Comparison of ENCODE assay signal across 24 cellular contexts in genomic region chr19:10255358-10255757, GRCh38. TPM values are rescaled to one million over a fixed set of nuclear protein-coding genes. Genes with fewer than 3 reads are reported as not detected.
DNase-seq lines count a peak whose midpoint lies in the region; ATAC-seq, FAIRE-seq and TF ChIP-seq lines count a peak whose summit lies in the region.
"Had no signal": no experiment of that assay in that cellular context is flagged by ENCODE, and none has a peak within 500 bp of the region (broad histone marks: within the 10 kb centered on the region; RNA-seq: fewer than 3 reads in every experiment).

No MANE protein-coding gene starts in this region.

- intact Hi-C loops in activated CD4-positive, alpha-beta T cell treated with anti-CD3 and anti-CD28 coated beads for 36 hours (cut with DNase I, micrococcal nuclease) = loop anchor here (5.0 to 10.0 kb wide), 2 partner anchors 77 to 1119 kb away; partner anchors contain the start of genes RAVER1 (in 1 of the 2) and SWSAP1 (in 1 of the 2)
- intact Hi-C loops in K562 (cut with micrococcal nuclease) (no loop called here), thyroid gland (cut with DNase I) (loop anchor here (10.0 kb wide), 2 partner anchors 141 to 321 kb away; partner anchors contain the start of genes EIF3G, OLFM2 and P2RY11)

- peaks cover 9 to 61% of the 10 kb centered on the region in 2 experiments; a peak in 4 of 5 replicates for H3K4me1 ChIP-seq in K562 (replicated peaks in 1 of 2; ENCODE audit: control insufficient read depth in 2 of 2, insufficient read depth in 2 of 2, low read length in 2 of 2)
- H3K4me1 ChIP-seq in thyroid gland = peaks cover 15 to 22% of the 10 kb centered on the region in 2 donors
- H3K4me1 ChIP-seq: HAP-1 had no signal

- no peak for TF ChIP-seq POLR2A in K562 (conservative IDR thresholded peaks at IDR 0.05)
- TF ChIP-seq POLR2A in thyroid gland (IDR thresholded peaks at IDR 0.05) = no peak

- H3K9me1 ChIP-seq in K562 (ENCODE audit: control insufficient read depth, insufficient read depth, low read length) = no peaks in the 10 kb centered on the region

- TF ChIP-seq RAD21 in K562 (CRISPR knock-in tag; conservative IDR thresholded peaks at IDR 0.05 in 1 of 2, IDR thresholded peaks at IDR 0.05 in 1 of 2) = no peak

- H3K79me2 ChIP-seq in K562 (ENCODE audit: control insufficient read depth, insufficient read depth, low read length) = peaks cover 28% of the 10 kb centered on the region

- no peak overlapping the region for H3K4me3 ChIP-seq in K562
- no peak overlapping the region for H3K4me3 ChIP-seq in thyroid gland (replicated peaks in 1 of 3)
- H3K4me3 ChIP-seq: BLaER1 treated with 17β-estradiol and CSF1 and Interleukin-3, amounts not matched to agents 10 nM and 100 nM; GM23338; HAP-1 had no signal

- TSS peak; percentile 13 for BruUV-seq in K562 (replicated peaks; lab: Mats Ljungman, UMichigan)

- WGBS in K562 (ENCODE audit: insufficient coverage, low coverage, missing lambda C conversion rate) = 96% methylated on average over 2 of the region's 2 CpGs
- WGBS in thyroid gland, 2 donors = 94 to 100% methylated on average over 2 of the region's 2 CpGs

- H3K4me3 Mint-ChIP-seq in activated CD4-positive, alpha-beta T cell treated with anti-CD3 and anti-CD28 coated beads for 36 hours = no peak overlapping the region
- H3K4me3 Mint-ChIP-seq in stimulated activated naive CD8-positive, alpha-beta T cell treated with anti-CD3 and anti-CD28 coated beads, Interleukin-15, Interleukin-2, amounts not matched to agents 100 ng/mL and 50 ng/mL, for 24 hours = no peak overlapping the region
- H3K4me3 Mint-ChIP-seq in stimulated activated naive CD8-positive, alpha-beta T cell treated with anti-CD3 and anti-CD28 coated beads, Interleukin-15, amount 100 ng/mL, for 72 hours = no peak overlapping the region
- H3K4me3 Mint-ChIP-seq: GM23338 had no signal

- CTCF ChIA-PET in activated CD4-positive, alpha-beta T cell treated with anti-CD3 and anti-CD28 coated beads for 36 hours (lab: Charles Lee) = interaction anchor here (0.7 kb wide), 1 partner anchor 218 kb away, joined by 4 read pairs; no protein-coding TSS in a partner anchor
- CTCF ChIA-PET in K562 (lab: Yijun Ruan, JAX; ENCODE audit: low intra/inter-chr PET ratio) = interaction anchor here (0.7 kb wide), 1 partner anchor 381 kb away, joined by 3 read pairs; no protein-coding TSS in a partner anchor

- no peak for ATAC-seq in activated CD4-positive, alpha-beta T cell treated with anti-CD3 and anti-CD28 coated beads for 36 hours
- ATAC-seq in stimulated activated naive CD8-positive, alpha-beta T cell treated with anti-CD3 and anti-CD28 coated beads, Interleukin-15, amount 100 ng/mL, for 72 hours = no peak
- ATAC-seq in K562 (no peak), GM18873 (IDR thresholded peaks at IDR 0.05; ENCODE audit: low FRiP score, unreplicated experiment) (no peak)
- ATAC-seq: GM23338, Panc1, SK-N-SH treated with all-trans-retinoic acid at 6 μM for 48 hours had no signal

- peak overlapping the region; percentile 35 for H3K27ac Mint-ChIP-seq in activated CD4-positive, alpha-beta T cell treated with anti-CD3 and anti-CD28 coated beads for 36 hours
- peak overlapping the region; percentile 38 for H3K27ac Mint-ChIP-seq in stimulated activated naive CD8-positive, alpha-beta T cell treated with anti-CD3 and anti-CD28 coated beads, Interleukin-15, Interleukin-2, amounts not matched to agents 100 ng/mL and 50 ng/mL, for 24 hours
- no peak overlapping the region for H3K27ac Mint-ChIP-seq in stimulated activated naive CD8-positive, alpha-beta T cell treated with anti-CD3 and anti-CD28 coated beads, Interleukin-15, amount 100 ng/mL, for 72 hours
- H3K27ac Mint-ChIP-seq: GM23338 had no signal

- no peak for FAIRE-seq in K562 (lab: Jason Lieb, UNC)

- no peak overlapping the region for H2AFZ ChIP-seq in K562 (ENCODE audit: low read depth, low read length)
- H2AFZ ChIP-seq: GM23338 had no signal

- H3K36me3 Mint-ChIP-seq in activated CD4-positive, alpha-beta T cell treated with anti-CD3 and anti-CD28 coated beads for 36 hours (ENCODE audit: low read depth) = peaks cover 64% of the 10 kb centered on the region
- peaks cover 50% of the 10 kb centered on the region for H3K36me3 Mint-ChIP-seq in stimulated activated naive CD8-positive, alpha-beta T cell treated with anti-CD3 and anti-CD28 coated beads, Interleukin-15, Interleukin-2, amounts not matched to agents 100 ng/mL and 50 ng/mL, for 24 hours (ENCODE audit: low read depth)

- DNase-seq in activated CD4-positive, alpha-beta T cell treated with anti-CD3 and anti-CD28 coated beads for 36 hours = no peak
- DNase-seq in activated CD4-positive, alpha-beta T cell treated with anti-CD3 and anti-CD28 coated beads, Interleukin-2, amount 50 U/mL, for 1 hour = no peak
- DNase-seq in stimulated activated naive CD8-positive, alpha-beta T cell treated with anti-CD3 and anti-CD28 coated beads, Interleukin-15, amount 100 ng/mL, for 72 hours = no peak
- no peak for DNase-seq in K562 (ENCODE audit: extremely low read depth in 1 of 4, low spot score in 3 of 4)
- DNase-seq in thyroid gland = no peak
- no peak for DNase-seq in NCI-H1436 treated with DMSO at 0.1 percent for 48 hours (lab: John Stamatoyannopoulos, UW)
- DNase-seq: ACHN, DMS79, IMR-90, NCI-H1105 treated with DMSO at 0.1 percent for 48 hours, NCI-H1694, NCI-H2081, NCI-H2171, NCI-H345, NCI-H524 treated with DMSO at 0.1 percent for 48 hours, NCI-H82 had no signal

- TF ChIP-seq EP300 in K562 (IDR thresholded peaks at IDR 0.05; ENCODE audit: low read length) = no peak

- H3K9me3 ChIP-seq in K562 (replicated peaks; ENCODE audit: control insufficient read depth, insufficient read depth, low read depth, low read length) (no peaks in the 10 kb centered on the region), thyroid gland (no peaks in the 10 kb centered on the region)
- H3K9me3 ChIP-seq: BLaER1 treated with 17β-estradiol and CSF1 and Interleukin-3, amounts not matched to agents 10 nM and 100 nM; HAP-1 had no signal

- no peaks in the 10 kb centered on the region for H3K27me3 Mint-ChIP-seq in activated CD4-positive, alpha-beta T cell treated with anti-CD3 and anti-CD28 coated beads for 36 hours
- no peaks in the 10 kb centered on the region for H3K27me3 Mint-ChIP-seq in stimulated activated naive CD8-positive, alpha-beta T cell treated with anti-CD3 and anti-CD28 coated beads, Interleukin-15, Interleukin-2, amounts not matched to agents 100 ng/mL and 50 ng/mL, for 24 hours
- no peaks in the 10 kb centered on the region for H3K27me3 Mint-ChIP-seq in stimulated activated naive CD8-positive, alpha-beta T cell treated with anti-CD3 and anti-CD28 coated beads, Interleukin-15, amount 100 ng/mL, for 72 hours

- H4K20me1 ChIP-seq in K562 (replicated peaks; ENCODE audit: control insufficient read depth, insufficient read depth, low read length) = no peaks in the 10 kb centered on the region; the same call in 1 of the 2 replicates

- TF ChIP-seq CTCF in K562 (IDR thresholded peaks at IDR 0.05 in 2 of 3, conservative IDR thresholded peaks at IDR 0.05 in 1 of 3; ENCODE audit: insufficient read depth in 2 of 3, low read depth in 1 of 3, low read length in 3 of 3) (no peak), thyroid gland (IDR thresholded peaks at IDR 0.05) (no peak)

- POLR2A ChIA-PET in activated CD4-positive, alpha-beta T cell treated with anti-CD3 and anti-CD28 coated beads for 36 hours (lab: Charles Lee) = no interaction called here
- POLR2A ChIA-PET in K562 (lab: Yijun Ruan, JAX) = no interaction called here

- H3K9me3 Mint-ChIP-seq in activated CD4-positive, alpha-beta T cell treated with anti-CD3 and anti-CD28 coated beads for 36 hours (ENCODE audit: low read depth) = no peaks in the 10 kb centered on the region
- no peaks in the 10 kb centered on the region for H3K9me3 Mint-ChIP-seq in stimulated activated naive CD8-positive, alpha-beta T cell treated with anti-CD3 and anti-CD28 coated beads, Interleukin-15, Interleukin-2, amounts not matched to agents 100 ng/mL and 50 ng/mL, for 24 hours
- H3K9me3 Mint-ChIP-seq in stimulated activated naive CD8-positive, alpha-beta T cell treated with anti-CD3 and anti-CD28 coated beads, Interleukin-15, amount 100 ng/mL, for 72 hours = no peaks in the 10 kb centered on the region

- peaks cover 35% of the 10 kb centered on the region for H3K4me1 Mint-ChIP-seq in activated CD4-positive, alpha-beta T cell treated with anti-CD3 and anti-CD28 coated beads for 36 hours
- H3K4me1 Mint-ChIP-seq in stimulated activated naive CD8-positive, alpha-beta T cell treated with anti-CD3 and anti-CD28 coated beads, Interleukin-15, Interleukin-2, amounts not matched to agents 100 ng/mL and 50 ng/mL, for 24 hours (ENCODE audit: low read depth) = peaks cover 42% of the 10 kb centered on the region
- H3K4me1 Mint-ChIP-seq in stimulated activated naive CD8-positive, alpha-beta T cell treated with anti-CD3 and anti-CD28 coated beads, Interleukin-15, amount 100 ng/mL, for 72 hours = peaks cover 72% of the 10 kb centered on the region

- H3K27ac ChIP-seq in K562 (ENCODE audit: extremely low read depth, low read depth, low read length) (no peak overlapping the region), thyroid gland (no peak overlapping the region)
- H3K27ac ChIP-seq: 22Rv1; BLaER1 treated with 17β-estradiol and CSF1 and Interleukin-3, amounts not matched to agents 10 nM and 100 nM had no signal

- H3K27me3 ChIP-seq in K562 (ENCODE audit: control insufficient read depth in 2 of 2, insufficient read depth in 2 of 2, low read length in 2 of 2) (no peaks in the 10 kb centered on the region), thyroid gland (no peaks in the 10 kb centered on the region)
- H3K27me3 ChIP-seq: BLaER1 treated with 17β-estradiol and CSF1 and Interleukin-3, amounts not matched to agents 10 nM and 100 nM had no signal

- no peak overlapping the region for H3K4me2 ChIP-seq in K562 (ENCODE audit: insufficient read depth, low read length)
- H3K4me2 ChIP-seq: BLaER1 treated with 17β-estradiol and CSF1 and Interleukin-3, amounts not matched to agents 10 nM and 100 nM; GM23338 had no signal

- H3K36me3 ChIP-seq in K562 (ENCODE audit: control insufficient read depth, insufficient read depth, low read length) = peaks cover 60% of the 10 kb centered on the region
- H3K36me3 ChIP-seq in thyroid gland = peaks cover 25 to 27% of the 10 kb centered on the region in 2 donors

- in situ Hi-C loops in K562 (cut with MboI) = no loop called here

- H3K9ac ChIP-seq in K562 (ENCODE audit: insufficient read depth in 1 of 2, low read depth in 2 of 2, low read length in 2 of 2) = no peak overlapping the region; a peak in 1 of 4 replicates
- H3K9ac ChIP-seq: BLaER1 treated with 17β-estradiol and CSF1 and Interleukin-3, amounts not matched to agents 10 nM and 100 nM had no signal

RNA-seq across cellular contexts. Expression of gene MRPL4, which starts 3.3 kb away (rescaled TPM):
- total RNA-seq in activated CD4-positive, alpha-beta T cell treated with anti-CD3 and anti-CD28 coated beads for 36 hours = 100 to 1,000 TPM; 130 to 140 TPM
- total RNA-seq in K562 (2011; cell fraction: chromatin; rRNA removed; ENCODE audit: low replicate concordance) = 75.4 and 154 TPM in 2 replicates
- 118 and 119 TPM in 2 replicates for total RNA-seq in K562 (2011; cell fraction: nucleolus; rRNA removed)
- total RNA-seq in K562 (2011; cell fraction: nucleoplasm; rRNA removed) = 109 and 125 TPM in 2 replicates
- total RNA-seq in K562 (2014; rRNA removed) (239 and 297 TPM in 2 replicates), K562 (2014; rRNA removed; fragmentation: Illumina TruSeq; extraction: Trizol) (12.3 and 20.8 TPM in 2 replicates), K562 (2015; rRNA removed; fragmentation: Illumina TruSeq; extraction: Trizol) (64.9 and 69.9 TPM in 2 replicates), K562 (2021) (198 and 204 TPM in 2 replicates), thyroid gland (10 to 100 TPM; 36.1 to 81.7 (median 54.9) TPM)
- polyA plus RNA-seq in K562 (2011; rRNA removed) (44.2 and 64.0 TPM in 2 replicates), K562 (2014; fragmentation: Illumina TruSeq; extraction: Trizol) (71.2 and 153 TPM in 2 replicates), K562 (2014; fragmentation: Nextera tagmentation; extraction: Ambion mirVana) (1 to 10 TPM; 1.4 to 5.0 TPM), K562 (2014; rRNA removed) (178 and 184 TPM in 2 replicates)
- 115 and 258 TPM in 2 replicates for polyA plus RNA-seq in K562 (2011; cell fraction: cytosol; rRNA removed)
- 132 and 192 TPM in 2 replicates for polyA plus RNA-seq in K562 (2011; cell fraction: nucleus; rRNA removed)
- polyA plus RNA-seq in K562 (2012) = 125 and 156 TPM in 2 replicates
- polyA minus RNA-seq in K562 (2011; rRNA and poly(A)+ RNA removed) = 17.9 and 18.5 TPM in 2 replicates
- 40.0 and 52.5 TPM in 2 replicates for polyA minus RNA-seq in K562 (2011; cell fraction: cytosol; rRNA and poly(A)+ RNA removed)
- 25.0 and 33.0 TPM in 2 replicates for polyA minus RNA-seq in K562 (2011; cell fraction: nucleus; rRNA and poly(A)+ RNA removed)

RNA-seq across cellular contexts. Expression of gene ICAM1, which starts 15.6 kb away (rescaled TPM):
- total RNA-seq in activated CD4-positive, alpha-beta T cell treated with anti-CD3 and anti-CD28 coated beads for 36 hours = 10 to 100 TPM; 27.9 to 30.9 TPM
- 41.5 and 107 TPM in 2 replicates for total RNA-seq in K562 (2011; cell fraction: chromatin; rRNA removed; ENCODE audit: low replicate concordance)
- 83.4 and 99.6 TPM in 2 replicates for total RNA-seq in K562 (2011; cell fraction: nucleolus; rRNA removed)
- 76.3 and 76.6 TPM in 2 replicates for total RNA-seq in K562 (2011; cell fraction: nucleoplasm; rRNA removed)
- total RNA-seq in K562 (2014; rRNA removed) (17.4 and 26.0 TPM in 2 replicates), K562 (2014; rRNA removed; fragmentation: Illumina TruSeq; extraction: Trizol) (11.9 and 12.1 TPM in 2 replicates), K562 (2015; rRNA removed; fragmentation: Illumina TruSeq; extraction: Trizol) (23.6 and 24.1 TPM in 2 replicates), K562 (2021) (22.3 and 22.6 TPM in 2 replicates), thyroid gland (10 to 100 TPM in 3 of 4 donors, 1 to 10 TPM in 1; 8.1 to 37.6 (median 19.7) TPM)
- polyA plus RNA-seq in K562 (2011; rRNA removed) (13.1 and 21.4 TPM in 2 replicates), K562 (2014; fragmentation: Illumina TruSeq; extraction: Trizol) (24.4 and 29.9 TPM in 2 replicates), K562 (2014; fragmentation: Nextera tagmentation; extraction: Ambion mirVana) (1 to 10 TPM; 2.3 to 2.4 TPM), K562 (2014; rRNA removed) (13.4 TPM in 2 replicates)
- polyA plus RNA-seq in K562 (2011; cell fraction: cytosol; rRNA removed) = 20.2 and 23.1 TPM in 2 replicates
- polyA plus RNA-seq in K562 (2011; cell fraction: nucleus; rRNA removed) = 17.5 and 30.7 TPM in 2 replicates
- polyA plus RNA-seq in K562 (2012) = 22.4 and 63.2 TPM in 2 replicates
- polyA minus RNA-seq in K562 (2011; rRNA and poly(A)+ RNA removed) = 19.6 and 21.5 TPM in 2 replicates
- 21.5 and 23.8 TPM in 2 replicates for polyA minus RNA-seq in K562 (2011; cell fraction: cytosol; rRNA and poly(A)+ RNA removed)
- polyA minus RNA-seq in K562 (2011; cell fraction: nucleus; rRNA and poly(A)+ RNA removed) = 13.8 and 17.4 TPM in 2 replicates

RNA-seq across cellular contexts. Expression of gene S1PR2, which starts 24.2 kb away (rescaled TPM):
- 1 to 10 TPM; 8.1 to 9.0 TPM for total RNA-seq in activated CD4-positive, alpha-beta T cell treated with anti-CD3 and anti-CD28 coated beads for 36 hours
- 6.5 and 16.7 TPM in 2 replicates for total RNA-seq in K562 (2011; cell fraction: chromatin; rRNA removed; ENCODE audit: low replicate concordance)
- total RNA-seq in K562 (2011; cell fraction: nucleolus; rRNA removed) = 14.1 and 14.8 TPM in 2 replicates
- total RNA-seq in K562 (2011; cell fraction: nucleoplasm; rRNA removed) = 9.9 and 11.3 TPM in 2 replicates
- total RNA-seq in K562 (2014; rRNA removed) = 2.0 and 2.5 TPM in 2 replicates
- 1.3 and 1.5 TPM in 2 replicates for total RNA-seq in K562 (2014; rRNA removed; fragmentation: Illumina TruSeq; extraction: Trizol)
- total RNA-seq in K562 (2015; rRNA removed; fragmentation: Illumina TruSeq; extraction: Trizol) = 1.9 and 2.0 TPM in 2 replicates
- total RNA-seq in K562 (2021) = 3.8 and 3.9 TPM in 2 replicates
- 1.5 and 2.1 TPM in 2 replicates for polyA plus RNA-seq in K562 (2011; rRNA removed)
- polyA plus RNA-seq in K562 (2011; cell fraction: cytosol; rRNA removed) = 2.7 and 4.7 TPM in 2 replicates
- polyA plus RNA-seq in K562 (2011; cell fraction: nucleus; rRNA removed) = 2.1 and 2.9 TPM in 2 replicates
- 1.1 and 1.2 TPM in 2 replicates for polyA plus RNA-seq in K562 (2012)
- 1.6 TPM in 2 replicates for polyA plus RNA-seq in K562 (2014; fragmentation: Illumina TruSeq; extraction: Trizol)
- polyA plus RNA-seq in K562 (2014; fragmentation: Nextera tagmentation; extraction: Ambion mirVana) = 1 to 10 TPM; 1.9 to 2.2 TPM
- polyA plus RNA-seq in K562 (2014; rRNA removed) = 1.9 and 2.0 TPM in 2 replicates
- polyA minus RNA-seq in K562 (2011; rRNA and poly(A)+ RNA removed) = 2.5 and 3.3 TPM in 2 replicates
- polyA minus RNA-seq in K562 (2011; cell fraction: cytosol; rRNA and poly(A)+ RNA removed) = 3.3 and 3.4 TPM in 2 replicates
- 1.6 and 2.2 TPM in 2 replicates for polyA minus RNA-seq in K562 (2011; cell fraction: nucleus; rRNA and poly(A)+ RNA removed)
- 1 to 10 TPM; 3.6 to 9.8 (median 5.3) TPM for total RNA-seq in thyroid gland

RNA-seq across cellular contexts. Expression of gene ICAM4, which starts 31.4 kb away (rescaled TPM):
- under 1 TPM; 0.23 to 0.46 TPM for total RNA-seq in activated CD4-positive, alpha-beta T cell treated with anti-CD3 and anti-CD28 coated beads for 36 hours
- total RNA-seq in K562 (2011; cell fraction: chromatin; rRNA removed; ENCODE audit: low replicate concordance) = 14.7 and 49.5 TPM in 2 replicates
- 93.9 and 101 TPM in 2 replicates for total RNA-seq in K562 (2011; cell fraction: nucleolus; rRNA removed)
- 52.0 and 56.5 TPM in 2 replicates for total RNA-seq in K562 (2011; cell fraction: nucleoplasm; rRNA removed)
- 86.1 and 93.8 TPM in 2 replicates for total RNA-seq in K562 (2014; rRNA removed)
- total RNA-seq in K562 (2014; rRNA removed; fragmentation: Illumina TruSeq; extraction: Trizol) = 18.9 and 20.3 TPM in 2 replicates
- total RNA-seq in K562 (2015; rRNA removed; fragmentation: Illumina TruSeq; extraction: Trizol) = 42.0 and 43.4 TPM in 2 replicates
- 62.6 and 65.5 TPM in 2 replicates for total RNA-seq in K562 (2021)
- 29.5 and 34.4 TPM in 2 replicates for polyA plus RNA-seq in K562 (2011; rRNA removed)
- polyA plus RNA-seq in K562 (2011; cell fraction: cytosol; rRNA removed) = 49.4 and 120 TPM in 2 replicates
- 11.2 and 16.0 TPM in 2 replicates for polyA plus RNA-seq in K562 (2011; cell fraction: nucleus; rRNA removed)
- 69.5 and 104 TPM in 2 replicates for polyA plus RNA-seq in K562 (2012)
- 21.0 and 45.3 TPM in 2 replicates for polyA plus RNA-seq in K562 (2014; fragmentation: Illumina TruSeq; extraction: Trizol)
- polyA plus RNA-seq in K562 (2014; fragmentation: Nextera tagmentation; extraction: Ambion mirVana) = 10 to 100 TPM; 14.1 to 29.6 TPM
- polyA plus RNA-seq in K562 (2014; rRNA removed) = 83.8 and 96.6 TPM in 2 replicates
- polyA minus RNA-seq in K562 (2011; rRNA and poly(A)+ RNA removed) = 5.9 and 9.1 TPM in 2 replicates
- polyA minus RNA-seq in K562 (2011; cell fraction: cytosol; rRNA and poly(A)+ RNA removed) = 18.7 and 19.2 TPM in 2 replicates
- polyA minus RNA-seq in K562 (2011; cell fraction: nucleus; rRNA and poly(A)+ RNA removed) = 13.2 and 16.6 TPM in 2 replicates
- under 1 TPM in 1 of 4 donors, not detected in 3; 0.44 TPM for total RNA-seq in thyroid gland

RNA-seq across cellular contexts. Expression of gene ICAM5, which starts 34.4 kb away (rescaled TPM):
- total RNA-seq in activated CD4-positive, alpha-beta T cell treated with anti-CD3 and anti-CD28 coated beads for 36 hours = 1 to 10 TPM; 1.9 TPM
- 152 and 610 TPM in 2 replicates for total RNA-seq in K562 (2011; cell fraction: chromatin; rRNA removed; ENCODE audit: low replicate concordance)
- 442 and 477 TPM in 2 replicates for total RNA-seq in K562 (2011; cell fraction: nucleolus; rRNA removed)
- 261 and 266 TPM in 2 replicates for total RNA-seq in K562 (2011; cell fraction: nucleoplasm; rRNA removed)
- total RNA-seq in K562 (2014; rRNA removed) (39.7 TPM in 2 replicates), K562 (2014; rRNA removed; fragmentation: Illumina TruSeq; extraction: Trizol) (1.7 and 3.7 TPM in 2 replicates), K562 (2015; rRNA removed; fragmentation: Illumina TruSeq; extraction: Trizol) (13.7 and 16.6 TPM in 2 replicates), K562 (2021) (69.7 and 89.5 TPM in 2 replicates), thyroid gland (1 to 10 TPM in 2 of 4 donors, not detected in 2; 1.0 to 1.6 TPM)
- polyA plus RNA-seq in K562 (2011; rRNA removed) (29.9 and 58.7 TPM in 2 replicates), K562 (2014; fragmentation: Illumina TruSeq; extraction: Trizol) (12.1 and 29.4 TPM in 2 replicates), K562 (2014; fragmentation: Nextera tagmentation; extraction: Ambion mirVana) (under 1 TPM; 0.10 to 0.11 TPM), K562 (2014; rRNA removed) (97.4 and 114 TPM in 2 replicates)
- polyA plus RNA-seq in K562 (2011; cell fraction: cytosol; rRNA removed) = 50.3 and 80.3 TPM in 2 replicates
- 748 and 1,281 TPM in 2 replicates for polyA plus RNA-seq in K562 (2011; cell fraction: nucleus; rRNA removed)
- 45.0 and 59.7 TPM in 2 replicates for polyA plus RNA-seq in K562 (2012)
- 4.9 and 6.5 TPM in 2 replicates for polyA minus RNA-seq in K562 (2011; rRNA and poly(A)+ RNA removed)
- polyA minus RNA-seq in K562 (2011; cell fraction: cytosol; rRNA and poly(A)+ RNA removed) = 19.6 and 29.4 TPM in 2 replicates
- polyA minus RNA-seq in K562 (2011; cell fraction: nucleus; rRNA and poly(A)+ RNA removed) = 91.7 and 98.6 TPM in 2 replicates

Comparison
In these comparisons a context has a peak if more than half of its experiments do, and no peak if none do; other contexts are left out.
1. H3K27ac Mint-ChIP-seq: peak in activated CD4-positive, alpha-beta T cell treated with anti-CD3 and anti-CD28 coated beads for 36 hours (single experiment) and stimulated activated naive CD8-positive, alpha-beta T cell treated with anti-CD3 and anti-CD28 coated beads, Interleukin-15, Interleukin-2, amounts not matched to agents 100 ng/mL and 50 ng/mL, for 24 hours (single experiment); none in stimulated activated naive CD8-positive, alpha-beta T cell treated with anti-CD3 and anti-CD28 coated beads, Interleukin-15, amount 100 ng/mL, for 72 hours (0 of 2).